ENCODE assay signal across 29 cellular contexts in genomic region chr1:171748651-171749050, GRCh38.
"Had no signal": no experiment of that assay in that cellular context is flagged by ENCODE, and none has a peak within 500 bp of the region (broad histone marks: within the 10 kb centered on the region; RNA-seq: fewer than 3 reads in every experiment).

No MANE protein-coding gene starts in this region.

- H3K9ac ChIP-seq: neural progenitor cell, parathyroid adenoma had no signal

- H3K4me2 ChIP-seq: neural progenitor cell had no signal

- H3K27me3 ChIP-seq: colonic mucosa, esophagus squamous epithelium, heart right ventricle, left lung, neural progenitor cell, suprapubic skin, transverse colon, upper lobe of right lung, uterus had no signal

- DNase-seq: colonic mucosa; effector memory CD4-positive, alpha-beta T cell; erythroblast; esophagus squamous epithelium; foreskin melanocyte; glutamatergic neuron; heart right ventricle; hippocampal formation; left cardiac atrium; left lung; mesendoderm; midbrain; naive thymus-derived CD4-positive, alpha-beta T cell; right cardiac atrium; stimulated activated CD4-positive, alpha-beta T cell treated with anti-CD3 and anti-CD28 coated beads, Interleukin-15, amount 100 ng/mL, for 24 hours; stimulated activated CD4-positive, alpha-beta T cell treated with anti-CD3 and anti-CD28 coated beads, Interleukin-2, amount 100 ng/mL, for 48 hours; stimulated activated CD8-positive, alpha-beta memory T cell treated with anti-CD3 and anti-CD28 coated beads, Interleukin-4, amount 100 ng/mL, for 48 hours; stimulated activated naive CD4-positive, alpha-beta T cell; stimulated activated naive CD8-positive, alpha-beta T cell treated with anti-CD3 and anti-CD28 coated beads, Interleukin-15, amount 100 ng/mL, for 72 hours; transverse colon; upper lobe of right lung; uterus had no signal

- FAIRE-seq: endothelial cell of umbilical vein, islet of Langerhans had no signal

- ATAC-seq: heart right ventricle; left cardiac atrium; left lung; naive thymus-derived CD4-positive, alpha-beta T cell; right cardiac atrium; stimulated activated naive CD8-positive, alpha-beta T cell treated with anti-CD3 and anti-CD28 coated beads, Interleukin-15, amount 100 ng/mL, for 72 hours; upper lobe of right lung had no signal

- H3K9me3 ChIP-seq: colonic mucosa, esophagus squamous epithelium, heart right ventricle, left lung, prostate gland, suprapubic skin, transverse colon, upper lobe of right lung, uterus had no signal

- H3K4me3 ChIP-seq: colonic mucosa, esophagus squamous epithelium, heart right ventricle, left lung, neural progenitor cell, prostate gland, skin epidermis, suprapubic skin, transverse colon, upper lobe of right lung, uterus had no signal

- H3K36me3 ChIP-seq: colonic mucosa, esophagus squamous epithelium, heart right ventricle, left lung, neural progenitor cell, prostate gland, suprapubic skin, transverse colon, upper lobe of right lung, uterus had no signal

- H3K4me1 ChIP-seq: prostate gland had no signal

- H3K27ac ChIP-seq: colonic mucosa, esophagus squamous epithelium, heart right ventricle, left lung, neural progenitor cell, parathyroid adenoma, prostate gland, skin epidermis, suprapubic skin, transverse colon, upper lobe of right lung, uterus had no signal

- H2AFZ ChIP-seq: neural progenitor cell, parathyroid adenoma had no signal
